ENCODE assay signal across 29 cellular contexts in the genomic region with DNA sequence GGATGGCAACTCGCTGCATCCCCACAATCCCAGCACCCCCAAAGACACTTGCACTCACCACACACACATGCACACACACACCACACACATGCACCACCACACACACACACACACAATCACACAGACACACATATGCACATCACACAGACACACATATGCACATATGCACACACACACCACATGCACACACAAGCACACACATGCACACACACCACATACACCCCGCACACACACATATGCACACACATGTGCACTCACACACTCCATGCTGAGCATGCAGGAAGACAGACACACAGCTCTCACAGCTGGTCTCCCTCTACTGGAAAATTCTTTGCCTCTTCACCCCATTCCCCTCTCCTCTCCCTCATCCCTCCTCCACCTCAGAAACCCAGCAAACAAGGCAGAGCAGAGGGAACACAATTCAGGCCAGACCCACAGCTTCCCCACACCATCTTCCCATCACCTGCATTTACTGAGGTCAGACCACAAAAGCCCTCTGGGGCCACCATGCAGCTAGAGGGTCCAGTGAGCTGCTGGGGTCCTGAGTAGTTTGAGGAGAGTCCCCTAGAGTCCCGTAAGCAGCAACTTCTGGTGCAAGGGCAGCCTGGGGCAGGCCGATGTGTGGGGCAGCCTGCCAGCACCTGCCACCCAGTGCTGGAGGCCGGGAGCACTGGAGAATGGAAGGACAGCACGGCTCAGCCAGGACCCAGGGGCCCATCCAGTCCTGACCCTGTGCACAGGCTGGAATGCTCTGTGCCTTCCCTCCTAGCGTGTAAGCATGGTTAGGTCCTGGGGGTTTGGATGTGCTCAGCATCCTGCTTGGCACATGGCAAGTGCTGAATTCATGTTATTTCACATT. TPM values are rescaled to one million over a fixed set of nuclear protein-coding genes. Genes with fewer than 3 reads are reported as not detected.
A peak's percentile ranks its signal among the peaks of the same experiment; 100 is the strongest.
DNase-seq lines count a peak whose midpoint lies in the region; ATAC-seq and TF ChIP-seq lines count a peak whose summit lies in the region.
"Had no signal": no experiment of that assay in that cellular context is flagged by ENCODE, and none has a peak within 500 bp of the region (broad histone marks: within the 10 kb centered on the region; RNA-seq: fewer than 3 reads in every experiment).

No MANE protein-coding gene starts in this region.

- ATAC-seq in esophagus mucosa (peak; percentile 12), GM18873 (IDR thresholded peaks at IDR 0.05; ENCODE audit: low FRiP score, unreplicated experiment) (no peak), HG03280 (IDR thresholded peaks at IDR 0.05; ENCODE audit: unreplicated experiment) (no peak)
- ATAC-seq: activated CD4-positive, alpha-beta T cell treated with anti-CD3 and anti-CD28 coated beads for 36 hours had no signal

- no peaks in the 10 kb centered on the region for H3K9me3 Mint-ChIP-seq in neural progenitor cell
- H3K9me3 Mint-ChIP-seq: activated naive CD8-positive, alpha-beta T cell treated with anti-CD3 and anti-CD28 coated beads, Interleukin-2, amount 10 ng/mL, durations not matched to agents 7 days and 5 days; neural crest cell; T-helper 2 cell treated with Interferon-gamma antibody and Interleukin-4, amounts not matched to agents 5 μg/mL and 100 μg/mL, for 36 hours had no signal

- in situ Hi-C loops in HAP-1 (cut with MboI; ENCODE audit: low sequenced_read_pairs) = no loop called here

- H3K27me3 ChIP-seq in BLaER1 (no peaks in the 10 kb centered on the region), H7 (ENCODE audit: control insufficient read depth, insufficient read depth, low read length) (no peaks in the 10 kb centered on the region), neural progenitor cell (no peaks in the 10 kb centered on the region), HAP-1 (ENCODE audit: low read depth) (no peaks in the 10 kb centered on the region)
- H3K27me3 ChIP-seq: ascending aorta, cardiac muscle cell, tibial nerve had no signal

- H3K9me3 ChIP-seq in BLaER1 = no peaks in the 10 kb centered on the region
- no peaks in the 10 kb centered on the region for H3K9me3 ChIP-seq in neural progenitor cell (ENCODE audit: low read depth)
- H3K9me3 ChIP-seq in HAP-1 = no peaks in the 10 kb centered on the region
- H3K9me3 ChIP-seq: ascending aorta, mucosa of descending colon, tibial nerve had no signal

- H4K20me1 ChIP-seq in BLaER1 (no peaks in the 10 kb centered on the region), neural progenitor cell (ENCODE audit: low read depth) (no peaks in the 10 kb centered on the region)

- H3K4me2 ChIP-seq in BLaER1 = peak overlapping the region; percentile 80
- no peak overlapping the region for H3K4me2 ChIP-seq in neural progenitor cell
- H3K4me2 ChIP-seq: PC-9 had no signal

- H3K27ac ChIP-seq in BLaER1 (no peak overlapping the region), neural progenitor cell (no peak overlapping the region)
- H3K27ac ChIP-seq: ascending aorta, cardiac muscle cell, PC-9, tibial nerve had no signal

- H3K4me3 Mint-ChIP-seq in neural progenitor cell = peak overlapping the region; percentile 2
- H3K4me3 Mint-ChIP-seq: activated CD4-positive, alpha-beta T cell treated with anti-CD3 and anti-CD28 coated beads for 36 hours; activated naive CD8-positive, alpha-beta T cell treated with anti-CD3 and anti-CD28 coated beads, Interleukin-2, amount 10 ng/mL, durations not matched to agents 7 days and 5 days; neural crest cell; T-helper 2 cell treated with Interferon-gamma antibody and Interleukin-4, amounts not matched to agents 5 μg/mL and 100 μg/mL, for 36 hours had no signal

- H3K4me1 Mint-ChIP-seq in neural progenitor cell = peaks cover 8% of the 10 kb centered on the region

- no peak overlapping the region for H3K4me3 ChIP-seq in BLaER1
- H3K4me3 ChIP-seq in H7 (ENCODE audit: insufficient read depth, low read depth, low read length) = no peak overlapping the region
- H3K4me3 ChIP-seq in neural progenitor cell = no peak overlapping the region
- H3K4me3 ChIP-seq in HAP-1 = no peak overlapping the region
- H3K4me3 ChIP-seq: ascending aorta, cardiac muscle cell, mucosa of descending colon, PC-9, tibial nerve had no signal

- H3K4me1 ChIP-seq in BLaER1 (peaks cover 84% of the 10 kb centered on the region), neural progenitor cell (no peaks in the 10 kb centered on the region), HAP-1 (no peaks in the 10 kb centered on the region)
- H3K4me1 ChIP-seq: ascending aorta, tibial nerve had no signal

- H3K79me2 ChIP-seq in neural progenitor cell (ENCODE audit: low read depth) = no peaks in the 10 kb centered on the region

- no peak for TF ChIP-seq CTCF in neural progenitor cell (IDR thresholded peaks at IDR 0.05)

- no peaks in the 10 kb centered on the region for H3K36me3 Mint-ChIP-seq in neural progenitor cell
- H3K36me3 Mint-ChIP-seq: activated naive CD8-positive, alpha-beta T cell treated with anti-CD3 and anti-CD28 coated beads, Interleukin-2, amount 10 ng/mL, durations not matched to agents 7 days and 5 days had no signal

- no peaks in the 10 kb centered on the region for H3F3A ChIP-seq in neural progenitor cell (ENCODE audit: low read depth)

- H3K9ac ChIP-seq in BLaER1 = no peak overlapping the region
- H3K9ac ChIP-seq in neural progenitor cell = no peak overlapping the region

- H3K36me3 ChIP-seq in BLaER1 (no peaks in the 10 kb centered on the region), H7 (replicated peaks; ENCODE audit: control insufficient read depth, insufficient read depth, low read length) (no peaks in the 10 kb centered on the region), neural progenitor cell (no peaks in the 10 kb centered on the region), HAP-1 (replicated peaks) (no peaks in the 10 kb centered on the region)
- H3K36me3 ChIP-seq: ascending aorta, cardiac muscle cell, tibial nerve had no signal

- H3K27me3 Mint-ChIP-seq in neural progenitor cell (ENCODE audit: insufficient read depth, low read depth) = peaks cover 8% of the 10 kb centered on the region

- peak; percentile 43 for DNase-seq in H7
- DNase-seq in neural progenitor cell (ENCODE audit: low spot score) = no peak
- DNase-seq in NK-92 treated with Interleukin-12 subunit alpha and Interleukin-12 subunit beta, amount 100 ng/mL, for 24 hours (lab: John Stamatoyannopoulos, UW) = no peak
- DNase-seq in HAP-1 (ENCODE audit: low spot score in 2 of 2) = no peak
- DNase-seq: activated CD4-positive, alpha-beta T cell treated with anti-CD3 and anti-CD28 coated beads for 36 hours; activated gamma-delta T cell; activated naive CD8-positive, alpha-beta T cell treated with anti-CD3 and anti-CD28 coated beads, Interleukin-2, amount 10 ng/mL, durations not matched to agents 7 days and 5 days; activated T-cell treated with anti-CD3 and anti-CD28 coated beads, Interleukin-2, amount 50 U/mL, for 1 hour; cortex of kidney; DMS79 treated with DMSO at 0.1 percent for 48 hours; GF-D8; mucosa of descending colon; NCI-H1048; NCI-H1694 treated with DMSO at 0.1 percent for 48 hours; NCI-H2171 treated with DMSO at 0.1 percent for 48 hours; NCI-H524 treated with DMSO at 0.1 percent for 48 hours; PC-9; Right ventricle myocardium superior had no signal

- H3K27ac Mint-ChIP-seq in neural progenitor cell = peak overlapping the region; percentile 53
- H3K27ac Mint-ChIP-seq: activated CD4-positive, alpha-beta T cell treated with anti-CD3 and anti-CD28 coated beads for 36 hours; activated naive CD8-positive, alpha-beta T cell treated with anti-CD3 and anti-CD28 coated beads, Interleukin-2, amount 10 ng/mL, durations not matched to agents 7 days and 5 days; T-helper 2 cell treated with Interferon-gamma antibody and Interleukin-4, amounts not matched to agents 5 μg/mL and 100 μg/mL, for 36 hours had no signal

- no peak overlapping the region for H2AFZ ChIP-seq in neural progenitor cell (replicated peaks)
- H2AFZ ChIP-seq: PC-9 had no signal

RNA-seq across cellular contexts. Expression of a gene that starts 30.3 kb away (rescaled TPM):
- 0.15 TPM in 1 of 2 replicates, not detected in the other for total RNA-seq in H7 (2014; rRNA removed; shearing (Covaris generic))
- 203 TPM for total RNA-seq in esophagus mucosa
- total RNA-seq in neural progenitor cell (ENCODE audit: low replicate concordance) = not detected in 2 replicates
- total RNA-seq: activated CD4-positive, alpha-beta T cell treated with anti-CD3 and anti-CD28 coated beads for 36 hours; ascending aorta; LHCN-M2; neural crest cell had no signal

RNA-seq across cellular contexts. Expression of a gene that starts 37.8 kb away (rescaled TPM):
- total RNA-seq in H7 (2014; rRNA removed; shearing (Covaris generic)) = not detected in 2 replicates
- total RNA-seq in esophagus mucosa (3.4 TPM), neural progenitor cell (ENCODE audit: low replicate concordance) (not detected in 2 replicates)
- total RNA-seq: activated CD4-positive, alpha-beta T cell treated with anti-CD3 and anti-CD28 coated beads for 36 hours; activated naive CD8-positive, alpha-beta T cell treated with anti-CD3 and anti-CD28 coated beads, Interleukin-2, amount 10 ng/mL, durations not matched to agents 7 days and 5 days; ascending aorta; cardiac muscle cell; glomerular endothelial cell; LHCN-M2; neural crest cell; Right ventricle myocardium superior; tibial nerve had no signal

Comparison
In these comparisons a context has a peak if more than half of its experiments do, and no peak if none do; other contexts are left out.
1. RNA of a gene that starts 30.3 kb away (total RNA-seq): 203 TPM in esophagus mucosa (single experiment); 0.15 TPM in H7 and not detected in neural progenitor cell; every median in the first group is over 100 times any median in the second.